ENCODE assay signal across 8 cellular contexts in the genomic region with DNA sequence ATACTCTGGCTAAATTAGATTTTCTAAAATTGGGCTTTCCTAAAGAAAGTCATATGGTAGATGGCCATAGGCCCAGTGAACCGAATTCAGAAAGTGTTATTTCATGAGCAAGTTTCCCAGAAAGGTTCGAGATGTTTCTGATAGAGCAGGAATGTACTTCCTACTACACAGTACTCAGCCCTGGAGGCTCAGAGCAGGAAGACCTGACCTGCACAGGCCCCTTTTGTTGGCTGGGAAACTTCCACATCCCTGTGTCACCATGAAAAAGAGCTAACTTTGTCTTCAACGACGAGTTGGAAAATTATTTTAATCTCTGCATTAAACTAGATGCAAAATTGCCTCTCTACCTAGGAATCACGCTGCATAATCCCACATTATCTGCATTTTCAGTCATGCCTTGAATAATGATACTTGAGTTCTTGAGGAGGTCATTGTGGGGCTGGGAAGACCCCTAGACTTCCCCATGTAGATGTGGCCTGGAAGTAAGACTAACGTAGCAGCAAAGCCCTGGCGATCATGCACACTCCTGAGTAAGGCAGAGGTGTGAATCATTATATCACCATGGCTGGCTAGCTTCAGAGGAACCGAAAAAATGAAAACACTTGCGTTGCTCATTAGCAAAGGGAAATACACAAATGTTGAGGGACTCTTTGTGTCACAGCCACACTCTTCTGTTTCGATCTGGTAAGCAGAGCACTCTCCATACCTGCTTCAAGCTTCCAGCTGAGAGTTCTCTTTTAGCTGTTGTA. TPM values are rescaled to one million over a fixed set of nuclear protein-coding genes. Genes with fewer than 3 reads are reported as not detected.
DNase-seq lines count a peak whose midpoint lies in the region; ATAC-seq, FAIRE-seq and TF ChIP-seq lines count a peak whose summit lies in the region.

No MANE protein-coding gene starts in this region.

- H3K27ac ChIP-seq in DOHH2 (ENCODE audit: low read depth, low read length) (peak overlapping the region; percentile 27), small intestine (ENCODE audit: low read depth in 1 of 2, low read length in 1 of 2) (no peak overlapping the region), substantia nigra (ENCODE audit: low read depth, low read length, poor library complexity, severe bottlenecking) (no peak overlapping the region)

- peak; percentile 51 for DNase-seq in bronchial epithelial cell (ENCODE audit: low read depth)
- no peak for DNase-seq in small intestine
- DNase-seq in NCI-H345 (lab: John Stamatoyannopoulos, UW), result no peak
- DNase-seq in MV-4-11 (lab: John Stamatoyannopoulos, UW), result no peak
- DNase-seq in substantia nigra (lab: John Stamatoyannopoulos, UW), result no peak

- ATAC-seq in GM19372 (IDR thresholded peaks at IDR 0.05; ENCODE audit: low read depth, unreplicated experiment), result peak; percentile 94
- peak; percentile 87 for ATAC-seq in HG03159 (IDR thresholded peaks at IDR 0.05; ENCODE audit: unreplicated experiment)

- H3K4me3 ChIP-seq in DOHH2 (ENCODE audit: low read length) (peak overlapping the region; percentile 16), bronchial epithelial cell (ENCODE audit: low read depth, low read length) (no peak overlapping the region), small intestine (ENCODE audit: low read depth in 1 of 2, low read length in 2 of 2) (no peak overlapping the region)

- H3K79me2 ChIP-seq in DOHH2 (ENCODE audit: control insufficient read depth, low read length), result no peaks in the 10 kb centered on the region

- H4K20me1 ChIP-seq in DOHH2 (ENCODE audit: control insufficient read depth, insufficient read depth, low read depth, low read length), result no peaks in the 10 kb centered on the region

- H3K4me2 ChIP-seq in DOHH2 (ENCODE audit: low read length), result peak overlapping the region; percentile 57

- FAIRE-seq in bronchial epithelial cell (lab: Jason Lieb, UNC), result no peak
- FAIRE-seq in small intestine (lab: Jason Lieb, UNC), result no peak

- H3K4me1 ChIP-seq in DOHH2 (ENCODE audit: control insufficient read depth, low read length) (peaks cover 39% of the 10 kb centered on the region), small intestine (ENCODE audit: control insufficient read depth in 2 of 2, insufficient read depth in 1 of 2, low read depth in 1 of 2, low read length in 1 of 2) (no peaks in the 10 kb centered on the region)

- 58 to 77% (median 66%) methylated on average over 10 of the region's 10 CpGs for WGBS in small intestine, 3 donors

- TF ChIP-seq CTCF in DOHH2 (IDR thresholded peaks at IDR 0.05; ENCODE audit: low read depth, low read length, poor library complexity, severe bottlenecking) (no peak), bronchial epithelial cell (IDR thresholded peaks at IDR 0.05; ENCODE audit: insufficient read depth, low read length, severe bottlenecking) (no peak)

- H3K9me3 ChIP-seq in DOHH2 (ENCODE audit: control insufficient read depth, insufficient read depth, low read length), result no peaks in the 10 kb centered on the region
- H3K9me3 ChIP-seq in small intestine (ENCODE audit: control insufficient read depth, low read depth), result no peaks in the 10 kb centered on the region

- no peaks in the 10 kb centered on the region for H3F3A ChIP-seq in DOHH2 (ENCODE audit: control insufficient read depth, insufficient read depth)

- no peaks in the 10 kb centered on the region for H3K9me2 ChIP-seq in DOHH2 (replicated peaks; ENCODE audit: control insufficient read depth, low read length)

- H3K36me3 ChIP-seq in DOHH2 (ENCODE audit: control insufficient read depth, low read length) (no peaks in the 10 kb centered on the region), bronchial epithelial cell (ENCODE audit: control insufficient read depth, insufficient read depth, low read length) (no peaks in the 10 kb centered on the region), small intestine (ENCODE audit: control insufficient read depth in 2 of 2, insufficient read depth in 2 of 2, low read length in 2 of 2) (peaks cover 0 to 2% of the 10 kb centered on the region in 2 donors)

- H3K27me3 ChIP-seq in DOHH2 (ENCODE audit: control insufficient read depth, low read length), result no peaks in the 10 kb centered on the region
- H3K27me3 ChIP-seq in bronchial epithelial cell (ENCODE audit: control insufficient read depth, insufficient read depth, low read length), result no peaks in the 10 kb centered on the region
- H3K27me3 ChIP-seq in small intestine (ENCODE audit: control insufficient read depth in 2 of 2, insufficient read depth in 2 of 2, low read length in 2 of 2), result no peaks in the 10 kb centered on the region

RNA-seq across cellular contexts. Expression of gene CMTM7, which starts 47.1 kb away (rescaled TPM):
- total RNA-seq in bronchial epithelial cell, result 3.1 and 5.8 TPM in 2 replicates
- 1 to 10 TPM; 2.0 to 5.6 (median 3.5) TPM for polyA plus RNA-seq in small intestine
